ENCODE assay signal across 30 cellular contexts in genomic region chr17:68501074-68501473, GRCh38.
"Had no signal": no experiment of that assay in that cellular context is flagged by ENCODE, and none has a peak within 500 bp of the region (broad histone marks: within the 10 kb centered on the region; RNA-seq: fewer than 3 reads in every experiment).

No MANE protein-coding gene starts in this region.

- H3K9me3 Mint-ChIP-seq: activated naive CD4-positive, alpha-beta T cell treated with anti-CD3 and anti-CD28 coated beads, Interleukin-2, amount 10 ng/mL, durations not matched to agents 7 days and 5 days; immature natural killer cell; neural crest cell had no signal

- H3K4me1 Mint-ChIP-seq: brain, neural crest cell had no signal

- H3K27ac ChIP-seq: ascending aorta, cardiac muscle cell, esophagus muscularis mucosa, foreskin keratinocyte, heart left ventricle, right lobe of liver, stomach, thyroid gland, WERI-Rb-1 had no signal

- H3K27me3 Mint-ChIP-seq: naive B cell had no signal

- H3K27ac Mint-ChIP-seq: activated naive CD4-positive, alpha-beta T cell treated with anti-CD3 and anti-CD28 coated beads, Interleukin-2, amount 10 ng/mL, durations not matched to agents 7 days and 5 days; activated naive CD8-positive, alpha-beta T cell treated with anti-CD3 and anti-CD28 coated beads, Interleukin-2, amount 10 ng/mL, durations not matched to agents 7 days and 5 days; activated T-cell treated with anti-CD3 and anti-CD28 coated beads, Interleukin-2, amount 50 U/mL, for 72 hours had no signal

- H3K27me3 ChIP-seq: ascending aorta, cardiac muscle cell, foreskin keratinocyte, heart left ventricle, right lobe of liver, stomach, thyroid gland had no signal

- H3K4me1 ChIP-seq: ascending aorta, foreskin keratinocyte had no signal

- DNase-seq: activated CD4-positive, alpha-beta T cell treated with anti-CD3 and anti-CD28 coated beads, Interleukin-2, amount 50 U/mL, for 1 hour; activated CD4-positive, CD25-positive, alpha-beta regulatory T cell treated with anti-CD3 and anti-CD28 coated beads, Interleukin-2, amount 50 U/mL, for 72 hours; activated effector memory CD4-positive, alpha-beta T cell treated with anti-CD3 and anti-CD28 coated beads, Interleukin-2, amount 50 U/mL, for 16 hours; activated naive CD4-positive, alpha-beta T cell treated with anti-CD3 and anti-CD28 coated beads, Interleukin-2, amount 10 ng/mL, durations not matched to agents 7 days and 5 days; activated naive CD8-positive, alpha-beta T cell treated with anti-CD3 and anti-CD28 coated beads, Interleukin-2, amount 10 ng/mL, durations not matched to agents 7 days and 5 days; activated T-cell treated with anti-CD3 and anti-CD28 coated beads for 4 hours; activated T-cell treated with anti-CD3 and anti-CD28 coated beads, Interleukin-2, amount 50 U/mL, for 72 hours; cerebellar nuclear complex; cortex of kidney; foreskin keratinocyte; heart left ventricle; hypothalamus; immature natural killer cell; kidney; left colon; mammary epithelial cell; naive B cell; occipital lobe; posterior cingulate gyrus; right lobe of liver; stimulated activated CD4-positive, alpha-beta T cell treated with anti-CD3 and anti-CD28 coated beads, Interleukin-2, amount 100 ng/mL, for 48 hours; stomach; T-helper 9 cell; thyroid gland; WERI-Rb-1 had no signal

- H3K9me3 ChIP-seq: ascending aorta, esophagus muscularis mucosa, heart left ventricle, right lobe of liver, stomach, thyroid gland had no signal

- H3K36me3 ChIP-seq: ascending aorta, cardiac muscle cell, esophagus muscularis mucosa, heart left ventricle, right lobe of liver, stomach, thyroid gland, WERI-Rb-1 had no signal

- H3K36me3 Mint-ChIP-seq: activated naive CD4-positive, alpha-beta T cell treated with anti-CD3 and anti-CD28 coated beads, Interleukin-2, amount 10 ng/mL, durations not matched to agents 7 days and 5 days; brain; naive B cell had no signal

- H3K4me3 ChIP-seq: ascending aorta, cardiac muscle cell, esophagus muscularis mucosa, heart left ventricle, right lobe of liver, stomach, thyroid gland had no signal

- ATAC-seq: activated T-cell treated with anti-CD3 and anti-CD28 coated beads, Interleukin-2, amount 50 U/mL, for 72 hours; foreskin keratinocyte; heart left ventricle; left colon; right lobe of liver had no signal

- H3K4me3 Mint-ChIP-seq: activated naive CD4-positive, alpha-beta T cell treated with anti-CD3 and anti-CD28 coated beads, Interleukin-2, amount 10 ng/mL, durations not matched to agents 7 days and 5 days; activated naive CD8-positive, alpha-beta T cell treated with anti-CD3 and anti-CD28 coated beads, Interleukin-2, amount 10 ng/mL, durations not matched to agents 7 days and 5 days; activated T-cell treated with anti-CD3 and anti-CD28 coated beads, Interleukin-2, amount 50 U/mL, for 72 hours; brain; immature natural killer cell; neural crest cell had no signal
